In genomic region chr10:77816311-77816710, GRCh38 we compare ENCODE assay signal across 30 cellular contexts.
"Had no signal": no experiment of that assay in that cellular context is flagged by ENCODE, and none has a peak within 500 bp of the region (broad histone marks: within the 10 kb centered on the region; RNA-seq: fewer than 3 reads in every experiment).

No MANE protein-coding gene starts in this region.

- H3K36me3 Mint-ChIP-seq: activated naive CD8-positive, alpha-beta T cell; T-cell had no signal

- H3K4me3 Mint-ChIP-seq: activated B cell treated with CpG ODN at 0.5 μM for 24 hours; activated CD8-positive, alpha-beta T cell treated with anti-CD3 and anti-CD28 coated beads for 36 hours; activated naive CD8-positive, alpha-beta T cell; activated T-cell treated with anti-CD3 and anti-CD28 coated beads, Interleukin-2, amount 50 U/mL, for 4 hours; activated T-helper 17 cell treated with anti-CD3 and anti-CD28 coated beads, Interleukin-2, amount 50 U/mL, for 72 hours; central memory CD8-positive, alpha-beta T cell; endodermal cell; T-cell; T-helper 1 cell treated with Interleukin-12 subunit alpha and Interleukin-12 subunit beta and Interleukin-4 antibody, amounts not matched to agents 30 μg/mL and 1 μg/mL, for 36 hours; T-helper 2 cell treated with Interferon-gamma antibody and Interleukin-4, amounts not matched to agents 5 μg/mL and 100 μg/mL, for 36 hours had no signal

- DNase-seq: activated B cell treated with CpG ODN at 0.5 μM for 24 hours; activated CD4-positive, alpha-beta T cell treated with anti-CD3 and anti-CD28 coated beads for 48 hours; activated CD4-positive, alpha-beta T cell treated with anti-CD3 and anti-CD28 coated beads, Interleukin-2, amount 50 U/mL, for 1 hour; activated CD4-positive, alpha-beta T cell treated with anti-CD3 and anti-CD28 coated beads, Interleukin-2, amount 50 U/mL, for 48 hours; activated CD8-positive, alpha-beta memory T cell treated with anti-CD3 and anti-CD28 coated beads for 24 hours; activated CD8-positive, alpha-beta T cell treated with anti-CD3 and anti-CD28 coated beads for 36 hours; activated effector memory CD4-positive, alpha-beta T cell treated with Interleukin-2 at 50 U/mL for 16 hours; activated gamma-delta T cell treated with Interleukin-2 at 50 U/mL for 16 hours; activated naive CD4-positive, alpha-beta T cell treated with anti-CD3 and anti-CD28 coated beads, Interleukin-2, amount 50 U/mL, for 16 hours; activated naive CD4-positive, alpha-beta T cell treated with Interleukin-2 at 50 U/mL for 16 hours; activated T-cell treated with anti-CD3 and anti-CD28 coated beads, Interleukin-2, amount 50 U/mL, for 4 hours; amniotic stem cell; anterior cingulate cortex; brain microvascular endothelial cell; cortex of kidney; dermis blood vessel endothelial cell; effector CD4-positive, alpha-beta T cell; endodermal cell; foreskin fibroblast; head of caudate nucleus; T-cell; T1000; WERI-Rb-1 had no signal

- H3K27me3 Mint-ChIP-seq: activated B cell treated with CpG ODN at 0.5 μM for 24 hours; activated CD8-positive, alpha-beta T cell treated with anti-CD3 and anti-CD28 coated beads for 36 hours; activated naive CD8-positive, alpha-beta T cell; activated T-helper 17 cell treated with anti-CD3 and anti-CD28 coated beads, Interleukin-2, amount 50 U/mL, for 72 hours; central memory CD8-positive, alpha-beta T cell; T-cell had no signal

- H3K27ac Mint-ChIP-seq: activated B cell treated with CpG ODN at 0.5 μM for 24 hours; activated CD8-positive, alpha-beta T cell treated with anti-CD3 and anti-CD28 coated beads for 36 hours; activated naive CD8-positive, alpha-beta T cell; activated T-helper 17 cell treated with anti-CD3 and anti-CD28 coated beads, Interleukin-2, amount 50 U/mL, for 72 hours; T-cell; T-helper 1 cell treated with Interleukin-12 subunit alpha and Interleukin-12 subunit beta and Interleukin-4 antibody, amounts not matched to agents 30 μg/mL and 1 μg/mL, for 36 hours; T-helper 2 cell treated with Interferon-gamma antibody and Interleukin-4, amounts not matched to agents 5 μg/mL and 100 μg/mL, for 36 hours had no signal

- ATAC-seq: activated CD4-positive, CD25-positive, alpha-beta regulatory T cell treated with anti-CD3 and anti-CD28 coated beads, Interleukin-2, amount 50 U/mL, for 24 hours; activated CD8-positive, alpha-beta T cell treated with anti-CD3 and anti-CD28 coated beads for 36 hours; activated T-cell treated with anti-CD3 and anti-CD28 coated beads, Interleukin-2, amount 50 U/mL, for 4 hours; activated T-helper 17 cell treated with anti-CD3 and anti-CD28 coated beads, Interleukin-2, amount 50 U/mL, for 72 hours; esophagus mucosa; T-cell had no signal

- H3K9me3 Mint-ChIP-seq: activated B cell treated with CpG ODN at 0.5 μM for 24 hours; activated CD8-positive, alpha-beta T cell treated with anti-CD3 and anti-CD28 coated beads for 36 hours; activated T-cell treated with anti-CD3 and anti-CD28 coated beads, Interleukin-2, amount 50 U/mL, for 4 hours; activated T-helper 17 cell treated with anti-CD3 and anti-CD28 coated beads, Interleukin-2, amount 50 U/mL, for 72 hours; central memory CD8-positive, alpha-beta T cell; endodermal cell; T-cell; T-helper 1 cell treated with Interleukin-12 subunit alpha and Interleukin-12 subunit beta and Interleukin-4 antibody, amounts not matched to agents 30 μg/mL and 1 μg/mL, for 36 hours; T-helper 2 cell treated with Interferon-gamma antibody and Interleukin-4, amounts not matched to agents 5 μg/mL and 100 μg/mL, for 36 hours had no signal

- H3K4me1 Mint-ChIP-seq: activated B cell treated with CpG ODN at 0.5 μM for 24 hours; central memory CD8-positive, alpha-beta T cell; endodermal cell had no signal

- H3K27ac ChIP-seq: brain microvascular endothelial cell, WERI-Rb-1 had no signal
